ENCODE assay signal across 1 cellular context in genomic region chr20:47885909-47886453, GRCh38.
TF ChIP-seq lines count a peak whose summit lies in the region.

No MANE protein-coding gene starts in this region.

TF ChIP-seq in HepG2, 621 proteins besides CTCF, POLR2A, EP300 and RAD21 (continued from another document):
- TF ChIP-seq TRIM22 (IDR thresholded peaks at IDR 0.05) (no peak), GPBP1L1 (CRISPR knock-in tag; IDR thresholded peaks at IDR 0.05) (no peak), GLI4 (CRISPR knock-in tag; IDR thresholded peaks at IDR 0.05; ENCODE audit: borderline replicate concordance) (no peak), USF2 (IDR thresholded peaks at IDR 0.05; ENCODE audit: low read depth, low read length) (0 out of 2 replicates have a peak, but pooled peaks have one; percentile 29), USF2 (CRISPR knock-in tag; IDR thresholded peaks at IDR 0.05; ENCODE audit: borderline replicate concordance) (no peak), MXD1 (CRISPR knock-in tag; IDR thresholded peaks at IDR 0.05) (0 out of 2 replicates have a peak, but pooled peaks have one; percentile 35), RBFOX2 (IDR thresholded peaks at IDR 0.05; ENCODE audit: low read depth, low read length) (no peak), SP140L (CRISPR knock-in tag; IDR thresholded peaks at IDR 0.05; ENCODE audit: borderline replicate concordance) (no peak), RAD51 (IDR thresholded peaks at IDR 0.05; ENCODE audit: borderline replicate concordance) (peak; percentile 69; the same call in 1 of the 2 replicates), ZNF639 (CRISPR knock-in tag; conservative IDR thresholded peaks at IDR 0.05) (no peak)
